1 cellular context compared by ENCODE assay signal in genomic region chr3:149971403-149972075, GRCh38.
TF ChIP-seq lines count a peak whose summit lies in the region.

No MANE protein-coding gene starts in this region.

TF ChIP-seq in HepG2, 621 proteins besides CTCF, POLR2A, EP300 and RAD21 (continued from another document and continues in another):
- TF ChIP-seq, protein P1, sequence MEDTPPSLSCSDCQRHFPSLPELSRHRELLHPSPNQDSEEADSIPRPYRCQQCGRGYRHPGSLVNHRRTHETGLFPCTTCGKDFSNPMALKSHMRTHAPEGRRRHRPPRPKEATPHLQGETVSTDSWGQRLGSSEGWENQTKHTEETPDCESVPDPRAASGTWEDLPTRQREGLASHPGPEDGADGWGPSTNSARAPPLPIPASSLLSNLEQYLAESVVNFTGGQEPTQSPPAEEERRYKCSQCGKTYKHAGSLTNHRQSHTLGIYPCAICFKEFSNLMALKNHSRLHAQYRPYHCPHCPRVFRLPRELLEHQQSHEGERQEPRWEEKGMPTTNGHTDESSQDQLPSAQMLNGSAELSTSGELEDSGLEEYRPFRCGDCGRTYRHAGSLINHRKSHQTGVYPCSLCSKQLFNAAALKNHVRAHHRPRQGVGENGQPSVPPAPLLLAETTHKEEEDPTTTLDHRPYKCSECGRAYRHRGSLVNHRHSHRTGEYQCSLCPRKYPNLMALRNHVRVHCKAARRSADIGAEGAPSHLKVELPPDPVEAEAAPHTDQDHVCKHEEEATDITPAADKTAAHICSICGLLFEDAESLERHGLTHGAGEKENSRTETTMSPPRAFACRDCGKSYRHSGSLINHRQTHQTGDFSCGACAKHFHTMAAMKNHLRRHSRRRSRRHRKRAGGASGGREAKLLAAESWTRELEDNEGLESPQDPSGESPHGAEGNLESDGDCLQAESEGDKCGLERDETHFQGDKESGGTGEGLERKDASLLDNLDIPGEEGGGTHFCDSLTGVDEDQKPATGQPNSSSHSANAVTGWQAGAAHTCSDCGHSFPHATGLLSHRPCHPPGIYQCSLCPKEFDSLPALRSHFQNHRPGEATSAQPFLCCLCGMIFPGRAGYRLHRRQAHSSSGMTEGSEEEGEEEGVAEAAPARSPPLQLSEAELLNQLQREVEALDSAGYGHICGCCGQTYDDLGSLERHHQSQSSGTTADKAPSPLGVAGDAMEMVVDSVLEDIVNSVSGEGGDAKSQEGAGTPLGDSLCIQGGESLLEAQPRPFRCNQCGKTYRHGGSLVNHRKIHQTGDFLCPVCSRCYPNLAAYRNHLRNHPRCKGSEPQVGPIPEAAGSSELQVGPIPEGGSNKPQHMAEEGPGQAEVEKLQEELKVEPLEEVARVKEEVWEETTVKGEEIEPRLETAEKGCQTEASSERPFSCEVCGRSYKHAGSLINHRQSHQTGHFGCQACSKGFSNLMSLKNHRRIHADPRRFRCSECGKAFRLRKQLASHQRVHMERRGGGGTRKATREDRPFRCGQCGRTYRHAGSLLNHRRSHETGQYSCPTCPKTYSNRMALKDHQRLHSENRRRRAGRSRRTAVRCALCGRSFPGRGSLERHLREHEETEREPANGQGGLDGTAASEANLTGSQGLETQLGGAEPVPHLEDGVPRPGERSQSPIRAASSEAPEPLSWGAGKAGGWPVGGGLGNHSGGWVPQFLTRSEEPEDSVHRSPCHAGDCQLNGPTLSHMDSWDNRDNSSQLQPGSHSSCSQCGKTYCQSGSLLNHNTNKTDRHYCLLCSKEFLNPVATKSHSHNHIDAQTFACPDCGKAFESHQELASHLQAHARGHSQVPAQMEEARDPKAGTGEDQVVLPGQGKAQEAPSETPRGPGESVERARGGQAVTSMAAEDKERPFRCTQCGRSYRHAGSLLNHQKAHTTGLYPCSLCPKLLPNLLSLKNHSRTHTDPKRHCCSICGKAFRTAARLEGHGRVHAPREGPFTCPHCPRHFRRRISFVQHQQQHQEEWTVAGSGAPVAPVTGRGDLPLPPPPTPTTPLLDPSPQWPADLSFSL (CRISPR knock-in tag; IDR thresholded peaks at IDR 0.05), result no peak
- TF ChIP-seq POGK (CRISPR knock-in tag; conservative IDR thresholded peaks at IDR 0.05) (peak; percentile 5; the same call in 1 of the 2 replicates), MTA3 (CRISPR knock-in tag; IDR thresholded peaks at IDR 0.05) (no peak), ERF (CRISPR knock-in tag; IDR thresholded peaks at IDR 0.05) (no peak), DPF2 (CRISPR knock-in tag; IDR thresholded peaks at IDR 0.05; ENCODE audit: borderline replicate concordance, low read depth) (no peak), PLSCR1 (CRISPR knock-in tag; IDR thresholded peaks at IDR 0.05; ENCODE audit: borderline replicate concordance) (no peak), GATAD1 (CRISPR knock-in tag; IDR thresholded peaks at IDR 0.05) (0 out of 2 replicates have a peak, but pooled peaks have one; percentile 10), MED13 (CRISPR knock-in tag; IDR thresholded peaks at IDR 0.05) (no peak), PHB2 (IDR thresholded peaks at IDR 0.05; ENCODE audit: partially characterized antibody) (no peak), FOXO1 (CRISPR knock-in tag; IDR thresholded peaks at IDR 0.05) (no peak), MTERF4 (CRISPR knock-in tag; IDR thresholded peaks at IDR 0.05) (peak; percentile 89; the same call in 1 of the 2 replicates), EEA1 (CRISPR knock-in tag; IDR thresholded peaks at IDR 0.05; ENCODE audit: borderline replicate concordance) (no peak), USF2 (IDR thresholded peaks at IDR 0.05; ENCODE audit: low read depth, low read length) (no peak), USF2 (CRISPR knock-in tag; IDR thresholded peaks at IDR 0.05; ENCODE audit: borderline replicate concordance) (no peak), HNF4G (IDR thresholded peaks at IDR 0.05; ENCODE audit: borderline replicate concordance, low read depth, low read length) (no peak), HNF4G (CRISPR knock-in tag; IDR thresholded peaks at IDR 0.05; ENCODE audit: borderline replicate concordance, low read depth) (no peak), ZNF850 (CRISPR knock-in tag; conservative IDR thresholded peaks at IDR 0.05) (no peak), ZSCAN25 (CRISPR knock-in tag; IDR thresholded peaks at IDR 0.05) (no peak), MAFF (IDR thresholded peaks at IDR 0.05; ENCODE audit: low read depth, low read length) (no peak), ZNF234 (CRISPR knock-in tag; conservative IDR thresholded peaks at IDR 0.05) (no peak), SMARCC2 (IDR thresholded peaks at IDR 0.05) (no peak), ZNF790 (CRISPR knock-in tag; IDR thresholded peaks at IDR 0.05; ENCODE audit: borderline replicate concordance) (no peak), SNAI1 (CRISPR knock-in tag; IDR thresholded peaks at IDR 0.05; ENCODE audit: borderline replicate concordance) (no peak), CENPT (CRISPR knock-in tag; IDR thresholded peaks at IDR 0.05; ENCODE audit: low read depth) (no peak), SAP130 (CRISPR knock-in tag; IDR thresholded peaks at IDR 0.05; ENCODE audit: low read depth) (peak; percentile 67), ZNF354B (CRISPR knock-in tag; IDR thresholded peaks at IDR 0.05) (no peak), ZNF709 (CRISPR knock-in tag; IDR thresholded peaks at IDR 0.05) (peak; percentile 74), U2AF2 (IDR thresholded peaks at IDR 0.05; ENCODE audit: low read depth, low read length) (no peak), MIER2 (CRISPR knock-in tag; IDR thresholded peaks at IDR 0.05) (no peak), ZNF510 (CRISPR knock-in tag; IDR thresholded peaks at IDR 0.05; ENCODE audit: low read depth) (no peak; the same call in 1 of the 2 replicates), REL (CRISPR knock-in tag; conservative IDR thresholded peaks at IDR 0.05) (no peak), HNF1B (CRISPR knock-in tag; IDR thresholded peaks at IDR 0.05) (peak; percentile 51; the same call in 1 of the 2 replicates), HIVEP1 (CRISPR knock-in tag; IDR thresholded peaks at IDR 0.05) (no peak), NRL (CRISPR knock-in tag; IDR thresholded peaks at IDR 0.05; ENCODE audit: borderline replicate concordance) (no peak), YEATS4 (CRISPR knock-in tag; IDR thresholded peaks at IDR 0.05; ENCODE audit: borderline replicate concordance) (peak; percentile 20; the same call in 1 of the 2 replicates), PCBP1 (IDR thresholded peaks at IDR 0.05; ENCODE audit: borderline replicate concordance, low read depth, low read length) (no peak), FOXC1 (CRISPR knock-in tag; IDR thresholded peaks at IDR 0.05; ENCODE audit: borderline replicate concordance) (no peak; the same call in 1 of the 2 replicates), AFF4 (CRISPR knock-in tag; IDR thresholded peaks at IDR 0.05) (no peak), FOSL2 (CRISPR knock-in tag; IDR thresholded peaks at IDR 0.05) (no peak), EHMT2 (IDR thresholded peaks at IDR 0.05; ENCODE audit: borderline replicate concordance, low read depth, low read length) (no peak)
- TF ChIP-seq, protein P2, sequence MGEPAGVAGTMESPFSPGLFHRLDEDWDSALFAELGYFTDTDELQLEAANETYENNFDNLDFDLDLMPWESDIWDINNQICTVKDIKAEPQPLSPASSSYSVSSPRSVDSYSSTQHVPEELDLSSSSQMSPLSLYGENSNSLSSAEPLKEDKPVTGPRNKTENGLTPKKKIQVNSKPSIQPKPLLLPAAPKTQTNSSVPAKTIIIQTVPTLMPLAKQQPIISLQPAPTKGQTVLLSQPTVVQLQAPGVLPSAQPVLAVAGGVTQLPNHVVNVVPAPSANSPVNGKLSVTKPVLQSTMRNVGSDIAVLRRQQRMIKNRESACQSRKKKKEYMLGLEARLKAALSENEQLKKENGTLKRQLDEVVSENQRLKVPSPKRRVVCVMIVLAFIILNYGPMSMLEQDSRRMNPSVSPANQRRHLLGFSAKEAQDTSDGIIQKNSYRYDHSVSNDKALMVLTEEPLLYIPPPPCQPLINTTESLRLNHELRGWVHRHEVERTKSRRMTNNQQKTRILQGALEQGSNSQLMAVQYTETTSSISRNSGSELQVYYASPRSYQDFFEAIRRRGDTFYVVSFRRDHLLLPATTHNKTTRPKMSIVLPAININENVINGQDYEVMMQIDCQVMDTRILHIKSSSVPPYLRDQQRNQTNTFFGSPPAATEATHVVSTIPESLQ (CRISPR knock-in tag; conservative IDR thresholded peaks at IDR 0.05), result no peak
- TF ChIP-seq, protein P3, sequence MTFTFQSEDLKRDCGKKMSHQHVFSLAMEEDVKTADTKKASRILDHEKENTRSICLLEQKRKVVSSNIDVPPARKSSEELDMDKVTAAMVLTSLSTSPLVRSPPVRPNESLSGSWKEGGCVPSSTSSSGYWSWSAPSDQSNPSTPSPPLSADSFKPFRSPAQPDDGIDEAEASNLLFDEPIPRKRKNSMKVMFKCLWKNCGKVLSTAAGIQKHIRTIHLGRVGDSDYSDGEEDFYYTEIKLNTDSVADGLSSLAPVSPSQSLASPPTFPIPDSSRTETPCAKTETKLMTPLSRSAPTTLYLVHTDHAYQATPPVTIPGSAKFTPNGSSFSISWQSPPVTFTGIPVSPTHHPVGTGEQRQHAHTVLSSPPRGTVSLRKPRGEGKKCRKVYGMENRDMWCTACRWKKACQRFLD (CRISPR knock-in tag; IDR thresholded peaks at IDR 0.05; ENCODE audit: borderline replicate concordance), result no peak
